ENCODE assay signal across 38 cellular contexts in the genomic region with DNA sequence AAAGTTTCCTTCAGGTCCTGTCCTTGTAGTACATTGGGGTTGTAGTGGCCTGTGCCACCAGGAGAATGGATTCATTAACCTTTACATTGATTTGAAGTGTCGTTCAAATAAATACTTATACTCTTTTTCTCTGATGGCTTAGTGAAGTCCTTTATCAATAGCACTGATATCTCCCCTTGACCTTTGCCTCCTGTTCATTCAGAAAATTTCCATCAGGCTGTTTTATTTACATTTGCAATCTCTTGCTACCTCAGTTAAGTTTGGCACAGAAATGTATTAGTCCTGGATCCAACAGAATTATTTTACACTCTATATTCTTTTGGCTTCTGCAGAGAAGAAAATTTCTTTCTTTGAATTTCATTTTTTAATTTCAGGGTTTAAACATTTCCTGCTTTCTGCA.
"Had no signal": no experiment of that assay in that cellular context is flagged by ENCODE, and none has a peak within 500 bp of the region (broad histone marks: within the 10 kb centered on the region; RNA-seq: fewer than 3 reads in every experiment).

No MANE protein-coding gene starts in this region.

- H3K27ac ChIP-seq: adrenal gland, body of pancreas, brain microvascular endothelial cell, breast epithelium, VCaP had no signal

- FAIRE-seq: astrocyte, TTC549 had no signal

- H3K27me3 ChIP-seq: adrenal gland, body of pancreas, brain microvascular endothelial cell, breast epithelium had no signal

- H3K4me3 Mint-ChIP-seq: activated B cell treated with CpG ODN at 0.5 μM for 24 hours; activated CD4-positive, alpha-beta memory T cell treated with anti-CD3 and anti-CD28 coated beads for 36 hours; activated CD4-positive, alpha-beta T cell treated with anti-CD3 and anti-CD28 coated beads, Interleukin-2, amount 10 ng/mL, durations not matched to agents 24 days and 14 days; activated CD8-positive, alpha-beta T cell treated with anti-CD3 and anti-CD28 coated beads for 36 hours; activated naive CD4-positive, alpha-beta T cell treated with anti-CD3 and anti-CD28 coated beads for 36 hours; activated naive CD8-positive, alpha-beta T cell treated with anti-CD3 and anti-CD28 coated beads for 36 hours; activated T-cell treated with anti-CD3 and anti-CD28 coated beads, Interleukin-2, amount 50 U/mL, for 4 hours; activated T-cell treated with anti-CD3 and anti-CD28 coated beads, Interleukin-2, amount 50 U/mL, for 72 hours; activated T-helper 1 cell treated with anti-CD3 and anti-CD28 coated beads, Interleukin-12 subunit alpha, Interleukin-12 subunit beta, Interleukin-2, Interleukin-4 antibody, amounts not matched to agents 30 ng/mL and 10 ng/mL and 1 ng/mL, durations not matched to agents 14 hours and 24 hours and 36 hours; activated T-helper 17 cell treated with anti-CD3 and anti-CD28 coated beads, Interleukin-2, amount 50 U/mL, for 72 hours; T-helper 1 cell treated with Interleukin-12 subunit alpha and Interleukin-12 subunit beta and Interleukin-4 antibody, amounts not matched to agents 30 μg/mL and 1 μg/mL, for 36 hours; T-helper 2 cell treated with Interferon-gamma antibody and Interleukin-4, amounts not matched to agents 5 μg/mL and 100 μg/mL, for 36 hours had no signal

- ATAC-seq: activated CD8-positive, alpha-beta T cell treated with anti-CD3 and anti-CD28 coated beads for 36 hours; activated naive CD4-positive, alpha-beta T cell treated with anti-CD3 and anti-CD28 coated beads, Interleukin-2, amount 50 U/mL, for 72 hours; activated T-cell treated with anti-CD3 and anti-CD28 coated beads, Interleukin-2, amount 50 U/mL, for 4 hours; activated T-cell treated with anti-CD3 and anti-CD28 coated beads, Interleukin-2, amount 50 U/mL, for 72 hours; activated T-helper 17 cell treated with anti-CD3 and anti-CD28 coated beads, Interleukin-2, amount 50 U/mL, for 72 hours; body of pancreas had no signal

- H3K36me3 Mint-ChIP-seq: activated CD4-positive, alpha-beta memory T cell treated with anti-CD3 and anti-CD28 coated beads for 36 hours had no signal

- H3K4me1 ChIP-seq: adrenal gland, body of pancreas, breast epithelium had no signal

- H3K4me1 Mint-ChIP-seq: activated B cell treated with CpG ODN at 0.5 μM for 24 hours; activated CD4-positive, alpha-beta T cell treated with anti-CD3 and anti-CD28 coated beads, Interleukin-2, amount 10 ng/mL, durations not matched to agents 24 days and 14 days; activated naive CD8-positive, alpha-beta T cell treated with anti-CD3 and anti-CD28 coated beads for 36 hours; activated T-helper 17 cell treated with anti-CD3 and anti-CD28 coated beads, Interleukin-2, amount 50 U/mL, for 72 hours had no signal

- H3K4me3 ChIP-seq: adrenal gland, body of pancreas, breast epithelium had no signal

- H3K27ac Mint-ChIP-seq: activated B cell treated with CpG ODN at 0.5 μM for 24 hours; activated CD4-positive, alpha-beta memory T cell treated with anti-CD3 and anti-CD28 coated beads for 36 hours; activated CD4-positive, alpha-beta T cell treated with anti-CD3 and anti-CD28 coated beads, Interleukin-2, amount 10 ng/mL, durations not matched to agents 24 days and 14 days; activated CD8-positive, alpha-beta T cell treated with anti-CD3 and anti-CD28 coated beads for 36 hours; activated naive CD4-positive, alpha-beta T cell treated with anti-CD3 and anti-CD28 coated beads for 36 hours; activated naive CD4-positive, alpha-beta T cell treated with anti-CD3 and anti-CD28 coated beads, Interleukin-2, amount 50 U/mL, for 72 hours; activated naive CD8-positive, alpha-beta T cell treated with anti-CD3 and anti-CD28 coated beads for 36 hours; activated T-cell treated with anti-CD3 and anti-CD28 coated beads, Interleukin-2, amount 50 U/mL, for 72 hours; activated T-helper 1 cell treated with anti-CD3 and anti-CD28 coated beads, Interleukin-12 subunit alpha, Interleukin-12 subunit beta, Interleukin-2, Interleukin-4 antibody, amounts not matched to agents 30 ng/mL and 10 ng/mL and 1 ng/mL, durations not matched to agents 14 hours and 24 hours and 36 hours; activated T-helper 17 cell treated with anti-CD3 and anti-CD28 coated beads, Interleukin-2, amount 50 U/mL, for 72 hours; T-helper 1 cell treated with Interleukin-12 subunit alpha and Interleukin-12 subunit beta and Interleukin-4 antibody, amounts not matched to agents 30 μg/mL and 1 μg/mL, for 36 hours; T-helper 2 cell treated with Interferon-gamma antibody and Interleukin-4, amounts not matched to agents 5 μg/mL and 100 μg/mL, for 36 hours had no signal

- H3K36me3 ChIP-seq: adrenal gland, brain microvascular endothelial cell, breast epithelium had no signal

- H3K9me3 ChIP-seq: adrenal gland, body of pancreas, breast epithelium had no signal

- H3K27me3 Mint-ChIP-seq: activated B cell treated with CpG ODN at 0.5 μM for 24 hours; activated CD4-positive, alpha-beta memory T cell treated with anti-CD3 and anti-CD28 coated beads for 36 hours; activated CD4-positive, alpha-beta T cell treated with anti-CD3 and anti-CD28 coated beads, Interleukin-2, amount 10 ng/mL, durations not matched to agents 24 days and 14 days; activated T-helper 17 cell treated with anti-CD3 and anti-CD28 coated beads, Interleukin-2, amount 50 U/mL, for 72 hours had no signal

- DNase-seq: activated B cell treated with CpG ODN at 0.5 μM for 24 hours; activated CD4-positive, alpha-beta memory T cell treated with anti-CD3 and anti-CD28 coated beads for 36 hours; activated CD4-positive, alpha-beta T cell treated with anti-CD3 and anti-CD28 coated beads for 4 hours; activated CD4-positive, alpha-beta T cell treated with anti-CD3 and anti-CD28 coated beads, Interleukin-2, amount 10 ng/mL, durations not matched to agents 24 days and 14 days; activated CD4-positive, alpha-beta T cell treated with anti-CD3 and anti-CD28 coated beads, Interleukin-2, amount 50 U/mL, for 1 hour; activated CD4-positive, alpha-beta T cell treated with anti-CD3 and anti-CD28 coated beads, Interleukin-2, amount 50 U/mL, for 4 hours; activated CD4-positive, CD25-positive, alpha-beta regulatory T cell treated with anti-CD3 and anti-CD28 coated beads, Interleukin-2, amount 50 U/mL, for 72 hours; activated CD8-positive, alpha-beta memory T cell treated with anti-CD3 and anti-CD28 coated beads, Interleukin-2, amount 50 U/mL, for 4 hours; activated CD8-positive, alpha-beta T cell treated with anti-CD3 and anti-CD28 coated beads for 36 hours; activated effector memory CD4-positive, alpha-beta T cell treated with anti-CD3 and anti-CD28 coated beads, Interleukin-2, amount 50 U/mL, for 16 hours; activated gamma-delta T cell treated with Interleukin-2 at 50 U/mL for 16 hours; activated naive CD4-positive, alpha-beta T cell; activated naive CD4-positive, alpha-beta T cell treated with anti-CD3 and anti-CD28 coated beads for 36 hours; activated naive CD4-positive, alpha-beta T cell treated with anti-CD3 and anti-CD28 coated beads, Interleukin-2, amount 50 U/mL, for 16 hours; activated naive CD8-positive, alpha-beta T cell treated with anti-CD3 and anti-CD28 coated beads for 36 hours; activated T-cell treated with anti-CD3 and anti-CD28 coated beads for 4 hours; activated T-cell treated with anti-CD3 and anti-CD28 coated beads, Interleukin-2, amount 50 U/mL, for 1 hour; activated T-cell treated with anti-CD3 and anti-CD28 coated beads, Interleukin-2, amount 50 U/mL, for 4 hours; activated T-cell treated with anti-CD3 and anti-CD28 coated beads, Interleukin-2, amount 50 U/mL, for 72 hours; adrenal gland; amniotic stem cell; aorta; body of pancreas; brain microvascular endothelial cell; central memory CD4-positive, alpha-beta T cell; SW 1271; T-helper 1 cell; T-helper 2 cell; T-helper 9 cell had no signal

- H3K9me3 Mint-ChIP-seq: activated T-helper 17 cell treated with anti-CD3 and anti-CD28 coated beads, Interleukin-2, amount 50 U/mL, for 72 hours; T-helper 2 cell treated with Interferon-gamma antibody and Interleukin-4, amounts not matched to agents 5 μg/mL and 100 μg/mL, for 36 hours had no signal
